1 cellular context compared by ENCODE assay signal in the genomic region with DNA sequence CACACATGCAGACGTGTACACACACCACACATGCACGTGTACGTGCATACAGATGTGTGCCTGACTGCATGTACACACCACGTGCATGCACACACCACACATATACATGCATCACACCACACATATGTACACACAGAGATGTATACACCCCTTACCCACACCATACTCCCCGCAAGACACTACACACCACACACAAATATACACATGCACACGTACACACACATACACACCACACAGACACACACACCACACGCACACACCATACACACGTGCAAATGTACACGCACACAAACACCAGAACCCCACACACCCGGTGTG.
TF ChIP-seq lines count a peak whose summit lies in the region.

No MANE protein-coding gene starts in this region.

TF ChIP-seq in WTC11, 78 proteins besides CTCF, POLR2A, EP300 and RAD21 (continued from another document):
- TF ChIP-seq, protein P1, sequence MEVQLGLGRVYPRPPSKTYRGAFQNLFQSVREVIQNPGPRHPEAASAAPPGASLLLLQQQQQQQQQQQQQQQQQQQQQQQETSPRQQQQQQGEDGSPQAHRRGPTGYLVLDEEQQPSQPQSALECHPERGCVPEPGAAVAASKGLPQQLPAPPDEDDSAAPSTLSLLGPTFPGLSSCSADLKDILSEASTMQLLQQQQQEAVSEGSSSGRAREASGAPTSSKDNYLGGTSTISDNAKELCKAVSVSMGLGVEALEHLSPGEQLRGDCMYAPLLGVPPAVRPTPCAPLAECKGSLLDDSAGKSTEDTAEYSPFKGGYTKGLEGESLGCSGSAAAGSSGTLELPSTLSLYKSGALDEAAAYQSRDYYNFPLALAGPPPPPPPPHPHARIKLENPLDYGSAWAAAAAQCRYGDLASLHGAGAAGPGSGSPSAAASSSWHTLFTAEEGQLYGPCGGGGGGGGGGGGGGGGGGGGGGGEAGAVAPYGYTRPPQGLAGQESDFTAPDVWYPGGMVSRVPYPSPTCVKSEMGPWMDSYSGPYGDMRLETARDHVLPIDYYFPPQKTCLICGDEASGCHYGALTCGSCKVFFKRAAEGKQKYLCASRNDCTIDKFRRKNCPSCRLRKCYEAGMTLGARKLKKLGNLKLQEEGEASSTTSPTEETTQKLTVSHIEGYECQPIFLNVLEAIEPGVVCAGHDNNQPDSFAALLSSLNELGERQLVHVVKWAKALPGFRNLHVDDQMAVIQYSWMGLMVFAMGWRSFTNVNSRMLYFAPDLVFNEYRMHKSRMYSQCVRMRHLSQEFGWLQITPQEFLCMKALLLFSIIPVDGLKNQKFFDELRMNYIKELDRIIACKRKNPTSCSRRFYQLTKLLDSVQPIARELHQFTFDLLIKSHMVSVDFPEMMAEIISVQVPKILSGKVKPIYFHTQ (CRISPR knock-in tag; IDR thresholded peaks at IDR 0.05) = no peak
- no peak for TF ChIP-seq ZNF219 (CRISPR knock-in tag; IDR thresholded peaks at IDR 0.05; ENCODE audit: borderline replicate concordance)
- TF ChIP-seq IRF2 (CRISPR knock-in tag; IDR thresholded peaks at IDR 0.05; ENCODE audit: borderline replicate concordance, low read depth) = no peak
- no peak for TF ChIP-seq NFATC4 (CRISPR knock-in tag; IDR thresholded peaks at IDR 0.05)
- no peak for TF ChIP-seq ZNF263 (CRISPR knock-in tag; IDR thresholded peaks at IDR 0.05; ENCODE audit: low read depth)
- TF ChIP-seq TP53 (CRISPR knock-in tag; IDR thresholded peaks at IDR 0.05) = no peak
- TF ChIP-seq RORB (CRISPR knock-in tag; IDR thresholded peaks at IDR 0.05) = no peak
- TF ChIP-seq, protein P2, sequence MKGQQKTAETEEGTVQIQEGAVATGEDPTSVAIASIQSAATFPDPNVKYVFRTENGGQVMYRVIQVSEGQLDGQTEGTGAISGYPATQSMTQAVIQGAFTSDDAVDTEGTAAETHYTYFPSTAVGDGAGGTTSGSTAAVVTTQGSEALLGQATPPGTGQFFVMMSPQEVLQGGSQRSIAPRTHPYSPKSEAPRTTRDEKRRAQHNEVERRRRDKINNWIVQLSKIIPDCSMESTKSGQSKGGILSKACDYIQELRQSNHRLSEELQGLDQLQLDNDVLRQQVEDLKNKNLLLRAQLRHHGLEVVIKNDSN (CRISPR knock-in tag; IDR thresholded peaks at IDR 0.05) = no peak
- TF ChIP-seq, protein P3, sequence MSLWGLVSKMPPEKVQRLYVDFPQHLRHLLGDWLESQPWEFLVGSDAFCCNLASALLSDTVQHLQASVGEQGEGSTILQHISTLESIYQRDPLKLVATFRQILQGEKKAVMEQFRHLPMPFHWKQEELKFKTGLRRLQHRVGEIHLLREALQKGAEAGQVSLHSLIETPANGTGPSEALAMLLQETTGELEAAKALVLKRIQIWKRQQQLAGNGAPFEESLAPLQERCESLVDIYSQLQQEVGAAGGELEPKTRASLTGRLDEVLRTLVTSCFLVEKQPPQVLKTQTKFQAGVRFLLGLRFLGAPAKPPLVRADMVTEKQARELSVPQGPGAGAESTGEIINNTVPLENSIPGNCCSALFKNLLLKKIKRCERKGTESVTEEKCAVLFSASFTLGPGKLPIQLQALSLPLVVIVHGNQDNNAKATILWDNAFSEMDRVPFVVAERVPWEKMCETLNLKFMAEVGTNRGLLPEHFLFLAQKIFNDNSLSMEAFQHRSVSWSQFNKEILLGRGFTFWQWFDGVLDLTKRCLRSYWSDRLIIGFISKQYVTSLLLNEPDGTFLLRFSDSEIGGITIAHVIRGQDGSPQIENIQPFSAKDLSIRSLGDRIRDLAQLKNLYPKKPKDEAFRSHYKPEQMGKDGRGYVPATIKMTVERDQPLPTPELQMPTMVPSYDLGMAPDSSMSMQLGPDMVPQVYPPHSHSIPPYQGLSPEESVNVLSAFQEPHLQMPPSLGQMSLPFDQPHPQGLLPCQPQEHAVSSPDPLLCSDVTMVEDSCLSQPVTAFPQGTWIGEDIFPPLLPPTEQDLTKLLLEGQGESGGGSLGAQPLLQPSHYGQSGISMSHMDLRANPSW (CRISPR knock-in tag; conservative IDR thresholded peaks at IDR 0.05; ENCODE audit: low read depth) = no peak
